Comparison of ENCODE assay signal across 9 cellular contexts in genomic region chrX:123878177-123878576, GRCh38. TPM values are rescaled to one million over a fixed set of nuclear protein-coding genes. Genes with fewer than 3 reads are reported as not detected.
DNase-seq lines count a peak whose midpoint lies in the region; ATAC-seq and TF ChIP-seq lines count a peak whose summit lies in the region.
"Had no signal": no experiment of that assay in that cellular context is flagged by ENCODE, and none has a peak within 500 bp of the region (broad histone marks: within the 10 kb centered on the region; RNA-seq: fewer than 3 reads in every experiment).

No MANE protein-coding gene starts in this region.

- peaks cover 24% of the 10 kb centered on the region for H3K4me1 Mint-ChIP-seq in T-helper 1 cell treated with Interleukin-12 subunit alpha and Interleukin-12 subunit beta and Interleukin-4 antibody, amounts not matched to agents 30 μg/mL and 1 μg/mL, for 36 hours (ENCODE audit: low read depth)

- H3K36me3 ChIP-seq in psoas muscle (ENCODE audit: insufficient read depth in 1 of 2, low read depth in 1 of 2) (no peaks in the 10 kb centered on the region), Peyer's patch (no peaks in the 10 kb centered on the region)
- H3K36me3 ChIP-seq: SJSA1 had no signal

- H3K4me1 ChIP-seq in psoas muscle, result peaks cover 16% of the 10 kb centered on the region
- no peaks in the 10 kb centered on the region for H3K4me1 ChIP-seq in Peyer's patch
- H3K4me1 ChIP-seq: SJSA1 had no signal

- peak overlapping the region; percentile 65 for H3K27ac Mint-ChIP-seq in T-helper 1 cell treated with Interleukin-12 subunit alpha and Interleukin-12 subunit beta and Interleukin-4 antibody, amounts not matched to agents 30 μg/mL and 1 μg/mL, for 36 hours

- ATAC-seq in HG02973 (IDR thresholded peaks at IDR 0.05; ENCODE audit: unreplicated experiment) (peak; percentile 82), psoas muscle (peak in 2 of 4 donors; percentile 59)

- H3K27me3 ChIP-seq in psoas muscle (ENCODE audit: insufficient read depth in 3 of 3, low read length in 2 of 3) (no peaks in the 10 kb centered on the region), Peyer's patch (no peaks in the 10 kb centered on the region)
- H3K27me3 ChIP-seq: SJSA1 had no signal

- TF ChIP-seq POLR2A in Peyer's patch (IDR thresholded peaks at IDR 0.05), result no peak

- TF ChIP-seq CTCF in psoas muscle (IDR thresholded peaks at IDR 0.05) (no peak), Peyer's patch (IDR thresholded peaks at IDR 0.05) (no peak)

- intact Hi-C loops in psoas muscle (cut with DNase I), result no loop called here

- H3K27me3 Mint-ChIP-seq in T-helper 1 cell treated with Interleukin-12 subunit alpha and Interleukin-12 subunit beta and Interleukin-4 antibody, amounts not matched to agents 30 μg/mL and 1 μg/mL, for 36 hours (ENCODE audit: low read depth), result no peaks in the 10 kb centered on the region

- no peaks in the 10 kb centered on the region for H3K9me3 Mint-ChIP-seq in T-helper 1 cell treated with Interleukin-12 subunit alpha and Interleukin-12 subunit beta and Interleukin-4 antibody, amounts not matched to agents 30 μg/mL and 1 μg/mL, for 36 hours

- DNase-seq in T-helper 1 cell (no peak), SIG-M5 (lab: John Stamatoyannopoulos, UW) (peak; percentile 40), psoas muscle (no peak), Peyer's patch (no peak), DMS79 treated with DMSO at 0.1 percent for 48 hours (lab: John Stamatoyannopoulos, UW) (no peak)
- no peak for DNase-seq in effector CD8-positive, alpha-beta T cell (lab: John Stamatoyannopoulos, UW)

- H3K27ac ChIP-seq in psoas muscle (peak overlapping the region; percentile 71), Peyer's patch (peak overlapping the region in 1 of 4 donors; percentile 40)
- H3K27ac ChIP-seq: SJSA1 had no signal

- peaks cover 6% of the 10 kb centered on the region for H3K36me3 Mint-ChIP-seq in T-helper 1 cell treated with Interleukin-12 subunit alpha and Interleukin-12 subunit beta and Interleukin-4 antibody, amounts not matched to agents 30 μg/mL and 1 μg/mL, for 36 hours (ENCODE audit: low read depth)

- 7 to 27% (median 17%) methylated on average over 1 of the region's 1 CpG for WGBS in psoas muscle, 3 donors

- H3K4me3 ChIP-seq in psoas muscle, result no peak overlapping the region
- peak overlapping the region in 1 of 4 donors; percentile 0 for H3K4me3 ChIP-seq in Peyer's patch
- H3K4me3 ChIP-seq: SJSA1 had no signal

- no peaks in the 10 kb centered on the region for H3K9me3 ChIP-seq in psoas muscle
- H3K9me3 ChIP-seq in Peyer's patch, result no peaks in the 10 kb centered on the region
- H3K9me3 ChIP-seq: SJSA1 had no signal

- H3K4me3 Mint-ChIP-seq in T-helper 1 cell treated with Interleukin-12 subunit alpha and Interleukin-12 subunit beta and Interleukin-4 antibody, amounts not matched to agents 30 μg/mL and 1 μg/mL, for 36 hours, result peak overlapping the region; percentile 40

RNA-seq across cellular contexts. Expression of gene XIAP, which starts 18.3 kb away (rescaled TPM):
- 10 to 100 TPM; 34.8 to 40.1 (median 37.6) TPM for total RNA-seq in psoas muscle
- 10 to 100 TPM in 2 of 3 donors, 1 to 10 TPM in 1; 7.5 to 27.9 (median 13.7) TPM for polyA plus RNA-seq in psoas muscle
- total RNA-seq in Peyer's patch, result 10 to 100 TPM; 27.7 to 46.2 (median 37.9) TPM
